ENCODE assay signal across 1 cellular context in the genomic region with DNA sequence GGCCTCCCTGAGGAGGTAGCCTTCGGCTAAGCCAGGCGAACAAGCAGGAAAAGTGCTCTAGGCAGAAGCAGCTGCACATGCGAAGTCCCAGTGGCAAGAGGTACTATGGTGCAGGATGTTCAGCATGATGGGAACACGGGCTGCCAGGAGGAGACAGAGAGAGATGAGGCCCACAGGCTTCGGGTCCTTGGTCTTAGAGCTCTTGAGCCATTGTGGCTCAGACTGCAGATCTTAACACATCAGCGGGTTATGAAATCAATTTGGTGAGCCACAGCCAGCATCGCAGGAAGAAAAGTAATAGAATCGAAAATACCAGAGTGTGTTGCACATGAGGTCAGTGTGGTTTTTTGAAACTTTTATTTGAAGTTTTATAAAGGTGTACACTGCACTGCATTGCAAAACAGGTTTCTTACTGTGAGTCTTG.
TF ChIP-seq lines count a peak whose summit lies in the region.

No MANE protein-coding gene starts in this region.

TF ChIP-seq in H1, 55 proteins besides CTCF, POLR2A, EP300 and RAD21:
- TF ChIP-seq, protein P1, sequence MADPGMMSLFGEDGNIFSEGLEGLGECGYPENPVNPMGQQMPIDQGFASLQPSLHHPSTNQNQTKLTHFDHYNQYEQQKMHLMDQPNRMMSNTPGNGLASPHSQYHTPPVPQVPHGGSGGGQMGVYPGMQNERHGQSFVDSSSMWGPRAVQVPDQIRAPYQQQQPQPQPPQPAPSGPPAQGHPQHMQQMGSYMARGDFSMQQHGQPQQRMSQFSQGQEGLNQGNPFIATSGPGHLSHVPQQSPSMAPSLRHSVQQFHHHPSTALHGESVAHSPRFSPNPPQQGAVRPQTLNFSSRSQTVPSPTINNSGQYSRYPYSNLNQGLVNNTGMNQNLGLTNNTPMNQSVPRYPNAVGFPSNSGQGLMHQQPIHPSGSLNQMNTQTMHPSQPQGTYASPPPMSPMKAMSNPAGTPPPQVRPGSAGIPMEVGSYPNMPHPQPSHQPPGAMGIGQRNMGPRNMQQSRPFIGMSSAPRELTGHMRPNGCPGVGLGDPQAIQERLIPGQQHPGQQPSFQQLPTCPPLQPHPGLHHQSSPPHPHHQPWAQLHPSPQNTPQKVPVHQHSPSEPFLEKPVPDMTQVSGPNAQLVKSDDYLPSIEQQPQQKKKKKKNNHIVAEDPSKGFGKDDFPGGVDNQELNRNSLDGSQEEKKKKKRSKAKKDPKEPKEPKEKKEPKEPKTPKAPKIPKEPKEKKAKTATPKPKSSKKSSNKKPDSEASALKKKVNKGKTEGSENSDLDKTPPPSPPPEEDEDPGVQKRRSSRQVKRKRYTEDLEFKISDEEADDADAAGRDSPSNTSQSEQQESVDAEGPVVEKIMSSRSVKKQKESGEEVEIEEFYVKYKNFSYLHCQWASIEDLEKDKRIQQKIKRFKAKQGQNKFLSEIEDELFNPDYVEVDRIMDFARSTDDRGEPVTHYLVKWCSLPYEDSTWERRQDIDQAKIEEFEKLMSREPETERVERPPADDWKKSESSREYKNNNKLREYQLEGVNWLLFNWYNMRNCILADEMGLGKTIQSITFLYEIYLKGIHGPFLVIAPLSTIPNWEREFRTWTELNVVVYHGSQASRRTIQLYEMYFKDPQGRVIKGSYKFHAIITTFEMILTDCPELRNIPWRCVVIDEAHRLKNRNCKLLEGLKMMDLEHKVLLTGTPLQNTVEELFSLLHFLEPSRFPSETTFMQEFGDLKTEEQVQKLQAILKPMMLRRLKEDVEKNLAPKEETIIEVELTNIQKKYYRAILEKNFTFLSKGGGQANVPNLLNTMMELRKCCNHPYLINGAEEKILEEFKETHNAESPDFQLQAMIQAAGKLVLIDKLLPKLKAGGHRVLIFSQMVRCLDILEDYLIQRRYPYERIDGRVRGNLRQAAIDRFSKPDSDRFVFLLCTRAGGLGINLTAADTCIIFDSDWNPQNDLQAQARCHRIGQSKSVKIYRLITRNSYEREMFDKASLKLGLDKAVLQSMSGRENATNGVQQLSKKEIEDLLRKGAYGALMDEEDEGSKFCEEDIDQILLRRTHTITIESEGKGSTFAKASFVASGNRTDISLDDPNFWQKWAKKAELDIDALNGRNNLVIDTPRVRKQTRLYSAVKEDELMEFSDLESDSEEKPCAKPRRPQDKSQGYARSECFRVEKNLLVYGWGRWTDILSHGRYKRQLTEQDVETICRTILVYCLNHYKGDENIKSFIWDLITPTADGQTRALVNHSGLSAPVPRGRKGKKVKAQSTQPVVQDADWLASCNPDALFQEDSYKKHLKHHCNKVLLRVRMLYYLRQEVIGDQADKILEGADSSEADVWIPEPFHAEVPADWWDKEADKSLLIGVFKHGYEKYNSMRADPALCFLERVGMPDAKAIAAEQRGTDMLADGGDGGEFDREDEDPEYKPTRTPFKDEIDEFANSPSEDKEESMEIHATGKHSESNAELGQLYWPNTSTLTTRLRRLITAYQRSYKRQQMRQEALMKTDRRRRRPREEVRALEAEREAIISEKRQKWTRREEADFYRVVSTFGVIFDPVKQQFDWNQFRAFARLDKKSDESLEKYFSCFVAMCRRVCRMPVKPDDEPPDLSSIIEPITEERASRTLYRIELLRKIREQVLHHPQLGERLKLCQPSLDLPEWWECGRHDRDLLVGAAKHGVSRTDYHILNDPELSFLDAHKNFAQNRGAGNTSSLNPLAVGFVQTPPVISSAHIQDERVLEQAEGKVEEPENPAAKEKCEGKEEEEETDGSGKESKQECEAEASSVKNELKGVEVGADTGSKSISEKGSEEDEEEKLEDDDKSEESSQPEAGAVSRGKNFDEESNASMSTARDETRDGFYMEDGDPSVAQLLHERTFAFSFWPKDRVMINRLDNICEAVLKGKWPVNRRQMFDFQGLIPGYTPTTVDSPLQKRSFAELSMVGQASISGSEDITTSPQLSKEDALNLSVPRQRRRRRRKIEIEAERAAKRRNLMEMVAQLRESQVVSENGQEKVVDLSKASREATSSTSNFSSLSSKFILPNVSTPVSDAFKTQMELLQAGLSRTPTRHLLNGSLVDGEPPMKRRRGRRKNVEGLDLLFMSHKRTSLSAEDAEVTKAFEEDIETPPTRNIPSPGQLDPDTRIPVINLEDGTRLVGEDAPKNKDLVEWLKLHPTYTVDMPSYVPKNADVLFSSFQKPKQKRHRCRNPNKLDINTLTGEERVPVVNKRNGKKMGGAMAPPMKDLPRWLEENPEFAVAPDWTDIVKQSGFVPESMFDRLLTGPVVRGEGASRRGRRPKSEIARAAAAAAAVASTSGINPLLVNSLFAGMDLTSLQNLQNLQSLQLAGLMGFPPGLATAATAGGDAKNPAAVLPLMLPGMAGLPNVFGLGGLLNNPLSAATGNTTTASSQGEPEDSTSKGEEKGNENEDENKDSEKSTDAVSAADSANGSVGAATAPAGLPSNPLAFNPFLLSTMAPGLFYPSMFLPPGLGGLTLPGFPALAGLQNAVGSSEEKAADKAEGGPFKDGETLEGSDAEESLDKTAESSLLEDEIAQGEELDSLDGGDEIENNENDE (IDR thresholded peaks at IDR 0.05; ENCODE audit: insufficient replicate concordance, low read length) = no peak
- TF ChIP-seq TAF1 (IDR thresholded peaks at IDR 0.05; ENCODE audit: low read depth, low read length) (no peak), NRF1 (IDR thresholded peaks at IDR 0.05; ENCODE audit: low read depth, low read length) (no peak), BRCA1 (IDR thresholded peaks at IDR 0.05; ENCODE audit: low read depth, low read length) (no peak), TEAD4 (IDR thresholded peaks at IDR 0.05; ENCODE audit: low read depth, low read length) (no peak), CEBPB (IDR thresholded peaks at IDR 0.05; ENCODE audit: low read depth, low read length) (no peak), ASH2L (IDR thresholded peaks at IDR 0.05; ENCODE audit: low read length) (no peak), KDM4A (IDR thresholded peaks at IDR 0.05; ENCODE audit: low read depth, low read length, severe bottlenecking) (no peak), TBP (IDR thresholded peaks at IDR 0.05; ENCODE audit: low read depth, low read length) (no peak), CHD2 (IDR thresholded peaks at IDR 0.05; ENCODE audit: low read length) (no peak), SP4 (IDR thresholded peaks at IDR 0.05; ENCODE audit: low read length) (no peak), GABPA (IDR thresholded peaks at IDR 0.05; ENCODE audit: borderline replicate concordance, insufficient read depth, low read length) (no peak), FOSL1 (IDR thresholded peaks at IDR 0.05; ENCODE audit: insufficient read depth, low read depth, low read length) (no peak), POLR2AphosphoS5 (IDR thresholded peaks at IDR 0.05; ENCODE audit: low read depth, low read length) (no peak)
- TF ChIP-seq, protein P2, sequence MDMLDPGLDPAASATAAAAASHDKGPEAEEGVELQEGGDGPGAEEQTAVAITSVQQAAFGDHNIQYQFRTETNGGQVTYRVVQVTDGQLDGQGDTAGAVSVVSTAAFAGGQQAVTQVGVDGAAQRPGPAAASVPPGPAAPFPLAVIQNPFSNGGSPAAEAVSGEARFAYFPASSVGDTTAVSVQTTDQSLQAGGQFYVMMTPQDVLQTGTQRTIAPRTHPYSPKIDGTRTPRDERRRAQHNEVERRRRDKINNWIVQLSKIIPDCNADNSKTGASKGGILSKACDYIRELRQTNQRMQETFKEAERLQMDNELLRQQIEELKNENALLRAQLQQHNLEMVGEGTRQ (IDR thresholded peaks at IDR 0.05; ENCODE audit: low read length) = no peak
- TF ChIP-seq, protein P3, sequence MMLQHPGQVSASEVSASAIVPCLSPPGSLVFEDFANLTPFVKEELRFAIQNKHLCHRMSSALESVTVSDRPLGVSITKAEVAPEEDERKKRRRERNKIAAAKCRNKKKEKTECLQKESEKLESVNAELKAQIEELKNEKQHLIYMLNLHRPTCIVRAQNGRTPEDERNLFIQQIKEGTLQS (IDR thresholded peaks at IDR 0.05; ENCODE audit: insufficient read depth, low read depth, low read length) = no peak
